In the genomic region with DNA sequence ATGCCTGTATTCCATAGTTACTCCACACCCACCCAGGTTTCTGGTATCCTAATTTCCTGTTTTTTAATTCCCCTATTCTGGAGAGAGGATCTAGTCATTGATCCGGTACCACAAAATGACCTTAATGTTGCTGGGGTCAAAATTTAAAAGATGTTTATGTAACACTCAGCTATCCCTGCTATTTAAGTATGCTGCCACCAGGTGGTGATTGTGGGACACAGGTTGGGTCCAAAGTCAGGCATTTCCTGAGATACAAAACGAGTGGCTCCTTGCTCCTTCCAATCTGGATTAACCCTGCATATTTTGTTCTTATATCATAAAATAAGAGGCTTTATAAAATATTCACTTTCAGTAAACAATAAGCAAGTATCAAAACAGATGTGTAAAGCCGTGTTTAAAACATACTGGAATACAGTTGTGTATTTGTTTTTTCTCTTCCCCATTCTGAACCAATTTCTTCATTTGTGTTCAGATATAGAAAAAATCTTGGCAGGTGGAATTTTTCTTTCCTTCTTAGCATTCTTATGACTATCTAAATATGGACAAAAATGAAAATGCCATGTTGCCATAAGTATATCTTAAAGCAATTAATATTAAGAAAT, we compare ENCODE assay signal across 8 cellular contexts. TPM values are rescaled to one million over a fixed set of nuclear protein-coding genes. Genes with fewer than 3 reads are reported as not detected.
DNase-seq lines count a peak whose midpoint lies in the region; ATAC-seq lines count a peak whose summit lies in the region.

No MANE protein-coding gene starts in this region.

- H3K4me1 Mint-ChIP-seq in activated naive CD4-positive, alpha-beta T cell treated with anti-CD3 and anti-CD28 coated beads, Interleukin-2, amount 10 ng/mL, durations not matched to agents 7 days and 5 days: no peaks in the 10 kb centered on the region
- no peaks in the 10 kb centered on the region for H3K4me1 Mint-ChIP-seq in natural killer cell treated with Interleukin-12 subunit alpha and Interleukin-12 subunit beta and Interleukin-15 and Interleukin-18, amount 100 ng/mL, for 72 hours (ENCODE audit: low read depth in 2 of 2)

- H3K4me3 Mint-ChIP-seq in activated naive CD4-positive, alpha-beta T cell treated with anti-CD3 and anti-CD28 coated beads, Interleukin-2, amount 10 ng/mL, durations not matched to agents 7 days and 5 days: no peak overlapping the region
- H3K4me3 Mint-ChIP-seq in natural killer cell treated with Interleukin-12 subunit alpha and Interleukin-12 subunit beta and Interleukin-15 and Interleukin-18, amount 100 ng/mL, for 72 hours: no peak overlapping the region

- ATAC-seq in natural killer cell treated with Interleukin-12 subunit alpha and Interleukin-12 subunit beta and Interleukin-15 and Interleukin-18, amount 100 ng/mL, for 72 hours: no peak
- ATAC-seq in GM19397 (IDR thresholded peaks at IDR 0.05; ENCODE audit: unreplicated experiment): no peak

- H3K27ac Mint-ChIP-seq in activated naive CD4-positive, alpha-beta T cell treated with anti-CD3 and anti-CD28 coated beads, Interleukin-2, amount 10 ng/mL, durations not matched to agents 7 days and 5 days: no peak overlapping the region
- no peak overlapping the region for H3K27ac Mint-ChIP-seq in natural killer cell treated with Interleukin-12 subunit alpha and Interleukin-12 subunit beta and Interleukin-15 and Interleukin-18, amount 100 ng/mL, for 72 hours

- peaks cover 7% of the 10 kb centered on the region for H3K27me3 Mint-ChIP-seq in activated naive CD4-positive, alpha-beta T cell treated with anti-CD3 and anti-CD28 coated beads, Interleukin-2, amount 10 ng/mL, durations not matched to agents 7 days and 5 days
- H3K27me3 Mint-ChIP-seq in natural killer cell treated with Interleukin-12 subunit alpha and Interleukin-12 subunit beta and Interleukin-15 and Interleukin-18, amount 100 ng/mL, for 72 hours: peaks cover 12 to 14% of the 10 kb centered on the region in 2 donors

- DNase-seq in activated naive CD4-positive, alpha-beta T cell treated with anti-CD3 and anti-CD28 coated beads, Interleukin-2, amount 10 ng/mL, durations not matched to agents 7 days and 5 days: peak; percentile 47
- DNase-seq in activated naive CD4-positive, alpha-beta T cell treated with Interleukin-2 at 50 U/mL for 16 hours: no peak
- DNase-seq in NCI-H446 treated with DMSO at 0.1 percent for 48 hours (lab: John Stamatoyannopoulos, UW) (peak; percentile 0), dermis blood vessel endothelial cell (peak; percentile 12), NCI-H2171 treated with DMSO at 0.1 percent for 48 hours (lab: John Stamatoyannopoulos, UW) (no peak)
- DNase-seq in stimulated activated CD8-positive, alpha-beta memory T cell treated with anti-CD3 and anti-CD28 coated beads, Interleukin-4, amount 100 ng/mL, for 48 hours: peak; percentile 30
- DNase-seq in natural killer cell treated with Interleukin-12 subunit alpha and Interleukin-12 subunit beta and Interleukin-15 and Interleukin-18, amount 100 ng/mL, for 72 hours (ENCODE audit: low spot score): no peak

- H3K9me3 Mint-ChIP-seq in activated naive CD4-positive, alpha-beta T cell treated with anti-CD3 and anti-CD28 coated beads, Interleukin-2, amount 10 ng/mL, durations not matched to agents 7 days and 5 days: no peaks in the 10 kb centered on the region
- no peaks in the 10 kb centered on the region for H3K9me3 Mint-ChIP-seq in natural killer cell treated with Interleukin-12 subunit alpha and Interleukin-12 subunit beta and Interleukin-15 and Interleukin-18, amount 100 ng/mL, for 72 hours

- no peaks in the 10 kb centered on the region for H3K36me3 Mint-ChIP-seq in activated naive CD4-positive, alpha-beta T cell treated with anti-CD3 and anti-CD28 coated beads, Interleukin-2, amount 10 ng/mL, durations not matched to agents 7 days and 5 days
- no peaks in the 10 kb centered on the region for H3K36me3 Mint-ChIP-seq in natural killer cell treated with Interleukin-12 subunit alpha and Interleukin-12 subunit beta and Interleukin-15 and Interleukin-18, amount 100 ng/mL, for 72 hours

- CTCF ChIA-PET in activated naive CD4-positive, alpha-beta T cell treated with anti-CD3 and anti-CD28 coated beads, Interleukin-2, amount 10 ng/mL, durations not matched to agents 7 days and 5 days (lab: Charles Lee): interaction anchor here (1.1 kb wide), 1 partner anchor 431 kb away, joined by 3 read pairs; no protein-coding TSS in a partner anchor

RNA-seq across cellular contexts. Expression of a gene that starts 16.3 kb away (rescaled TPM):
- not detected in 2 replicates for total RNA-seq in dermis blood vessel endothelial cell
- total RNA-seq in natural killer cell treated with Interleukin-12 subunit alpha and Interleukin-12 subunit beta and Interleukin-15 and Interleukin-18, amount 100 ng/mL, for 72 hours: not detected

Comparison
In these comparisons a context has a peak if more than half of its experiments do, and no peak if none do; other contexts are left out.
1. DNase-seq: peak in activated naive CD4-positive, alpha-beta T cell treated with anti-CD3 and anti-CD28 coated beads, Interleukin-2, amount 10 ng/mL, durations not matched to agents 7 days and 5 days (single experiment), NCI-H446 treated with DMSO at 0.1 percent for 48 hours (single experiment), dermis blood vessel endothelial cell (single experiment) and stimulated activated CD8-positive, alpha-beta memory T cell treated with anti-CD3 and anti-CD28 coated beads, Interleukin-4, amount 100 ng/mL, for 48 hours (single experiment); none in activated naive CD4-positive, alpha-beta T cell treated with Interleukin-2 at 50 U/mL for 16 hours (single experiment), natural killer cell treated with Interleukin-12 subunit alpha and Interleukin-12 subunit beta and Interleukin-15 and Interleukin-18, amount 100 ng/mL, for 72 hours (single experiment) and NCI-H2171 treated with DMSO at 0.1 percent for 48 hours (single experiment).